In genomic region chr9:26974927-26975326, GRCh38 we compare ENCODE assay signal across 13 cellular contexts. TPM values are rescaled to one million over a fixed set of nuclear protein-coding genes. Genes with fewer than 3 reads are reported as not detected.
"Had no signal": no experiment of that assay in that cellular context is flagged by ENCODE, and none has a peak within 500 bp of the region (broad histone marks: within the 10 kb centered on the region; RNA-seq: fewer than 3 reads in every experiment).

No MANE protein-coding gene starts in this region.

- H3K27me3 ChIP-seq: brain microvascular endothelial cell, foreskin keratinocyte, ovary, suprapubic skin had no signal

- ATAC-seq: stimulated activated naive CD8-positive, alpha-beta T cell treated with anti-CD3 and anti-CD28 coated beads, Interleukin-15, Interleukin-2, amounts not matched to agents 100 U/mL and 50 U/mL, for 24 hours; T-helper 17 cell had no signal

- H3K4me3 Mint-ChIP-seq: activated B cell treated with CpG ODN at 0.5 μM for 24 hours; activated CD8-positive, alpha-beta T cell treated with anti-CD3 and anti-CD28 coated beads for 36 hours; activated naive CD8-positive, alpha-beta T cell treated with anti-CD3 and anti-CD28 coated beads for 36 hours; T-helper 17 cell had no signal

- DNase-seq: activated B cell treated with CpG ODN at 0.5 μM for 24 hours; activated CD8-positive, alpha-beta memory T cell treated with anti-CD3 and anti-CD28 coated beads, Interleukin-2, amount 50 U/mL, for 4 hours; activated CD8-positive, alpha-beta T cell treated with anti-CD3 and anti-CD28 coated beads for 36 hours; activated naive CD8-positive, alpha-beta T cell treated with anti-CD3 and anti-CD28 coated beads for 36 hours; effector memory CD4-positive, alpha-beta T cell; foreskin keratinocyte; ovary; stimulated activated CD4-positive, alpha-beta T cell treated with anti-CD3 and anti-CD28 coated beads, Interleukin-2, amount 100 ng/mL, for 48 hours; stimulated activated naive CD8-positive, alpha-beta T cell treated with anti-CD3 and anti-CD28 coated beads, Interleukin-15, Interleukin-2, amounts not matched to agents 100 U/mL and 50 U/mL, for 24 hours; T-helper 17 cell had no signal

- H3K36me3 ChIP-seq: brain microvascular endothelial cell, ovary had no signal

- H3K27ac Mint-ChIP-seq: activated B cell treated with CpG ODN at 0.5 μM for 24 hours; activated CD8-positive, alpha-beta T cell treated with anti-CD3 and anti-CD28 coated beads for 36 hours; activated naive CD8-positive, alpha-beta T cell treated with anti-CD3 and anti-CD28 coated beads for 36 hours; T-helper 17 cell had no signal

- H3K27me3 Mint-ChIP-seq: activated B cell treated with CpG ODN at 0.5 μM for 24 hours; activated CD8-positive, alpha-beta T cell treated with anti-CD3 and anti-CD28 coated beads for 36 hours; activated naive CD8-positive, alpha-beta T cell treated with anti-CD3 and anti-CD28 coated beads for 36 hours; T-helper 17 cell had no signal

- H3K4me3 ChIP-seq: ovary, suprapubic skin had no signal

- H3K9me3 ChIP-seq: ovary, suprapubic skin had no signal

- H3K27ac ChIP-seq: brain microvascular endothelial cell, foreskin keratinocyte, ovary, suprapubic skin had no signal

- H3K9me3 Mint-ChIP-seq: activated CD8-positive, alpha-beta T cell treated with anti-CD3 and anti-CD28 coated beads for 36 hours; activated naive CD8-positive, alpha-beta T cell treated with anti-CD3 and anti-CD28 coated beads for 36 hours had no signal

- H3K4me1 Mint-ChIP-seq: activated B cell treated with CpG ODN at 0.5 μM for 24 hours; activated naive CD8-positive, alpha-beta T cell treated with anti-CD3 and anti-CD28 coated beads for 36 hours had no signal

- H3K4me1 ChIP-seq: suprapubic skin had no signal

RNA-seq across cellular contexts. Expression of gene LRRC19, which starts 30.5 kb away (rescaled TPM):
- total RNA-seq: activated B cell treated with CpG ODN at 0.5 μM for 24 hours; activated CD8-positive, alpha-beta T cell treated with anti-CD3 and anti-CD28 coated beads for 36 hours; activated naive CD8-positive, alpha-beta T cell treated with anti-CD3 and anti-CD28 coated beads for 36 hours; foreskin keratinocyte; lung microvascular endothelial cell; suprapubic skin; T-helper 17 cell had no signal
- polyA plus RNA-seq: foreskin keratinocyte, ovary had no signal
